ENCODE assay signal across 8 cellular contexts in the genomic region with DNA sequence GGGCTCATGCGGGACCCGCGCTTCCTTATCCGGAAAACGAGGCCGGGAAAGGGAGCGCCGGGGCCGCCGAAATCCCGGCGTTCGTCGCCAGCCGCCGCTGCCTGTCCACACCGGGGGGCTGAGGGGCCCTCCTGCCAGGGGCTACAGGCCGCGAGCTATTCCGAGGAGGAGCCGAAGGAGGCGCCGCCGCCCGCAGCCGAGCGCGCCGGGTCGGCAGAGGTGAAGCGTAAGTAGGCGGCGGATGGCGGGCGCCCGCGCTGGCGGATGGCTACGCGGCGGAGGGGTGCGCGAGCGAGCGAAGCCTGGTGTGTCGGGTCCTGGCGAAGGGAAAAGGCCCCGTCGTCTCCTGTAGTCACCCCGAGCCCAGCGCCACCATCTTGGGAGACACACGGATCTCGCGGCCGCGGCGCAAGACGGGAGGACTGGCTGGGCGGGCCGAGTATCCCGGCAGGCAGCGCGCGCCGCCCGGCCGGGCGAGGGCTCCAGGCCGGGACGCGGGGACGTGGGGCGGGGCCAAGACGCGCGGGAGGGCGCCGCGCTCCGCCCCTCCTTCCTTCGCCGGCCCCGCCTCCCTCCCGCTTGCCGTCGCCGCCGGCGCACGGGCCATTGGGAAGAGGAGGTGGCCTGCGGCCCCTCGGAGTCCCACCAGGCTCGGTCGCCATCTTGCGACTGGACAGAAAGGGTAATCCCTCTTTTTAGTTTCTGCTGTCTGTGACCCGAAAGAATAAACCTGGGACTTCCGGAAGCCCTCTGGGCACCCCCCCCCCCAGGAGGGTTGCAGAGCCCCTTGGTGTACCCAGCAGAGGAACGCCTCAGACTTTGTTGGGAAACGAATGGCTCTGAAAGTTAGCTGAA. TPM values are rescaled to one million over a fixed set of nuclear protein-coding genes. Genes with fewer than 3 reads are reported as not detected.
DNase-seq lines count a peak whose midpoint lies in the region; ATAC-seq and TF ChIP-seq lines count a peak whose summit lies in the region.

A gene (minus strand): TSS at position 424 of the 855 bp plus-strand sequence. CDS start 29,917 bp downstream, outside the sequence.

- H3K4me1 ChIP-seq in breast epithelium (peaks cover 0 to 22% of the 10 kb centered on the region in 2 donors), skeletal muscle tissue (ENCODE audit: control insufficient read depth in 3 of 3, insufficient read depth in 3 of 3, low read length in 3 of 3) (peaks cover 3 to 25% (median 16%) of the 10 kb centered on the region in 3 donors)

- intact Hi-C loops in breast epithelium (cut with DNase I; ENCODE audit: low total_unique reads) = no loop called here

- POLR2A ChIA-PET in AG04449 (lab: Yijun Ruan, JAX) = no interaction called here

- DNase-seq in AG04449 (ENCODE audit: low read depth, low spot score) = peak; percentile 38
- peak; percentile 91 for DNase-seq in NCI-H2171 (lab: John Stamatoyannopoulos, UW)
- peak; percentile 90 for DNase-seq in WERI-Rb-1
- peak; percentile 83 to 84 for DNase-seq in breast epithelium (ENCODE audit: low spot score in 2 of 2)

- H3K36me3 ChIP-seq in WERI-Rb-1 = peaks cover 25% of the 10 kb centered on the region
- H3K36me3 ChIP-seq in breast epithelium = no peaks in the 10 kb centered on the region
- no peaks in the 10 kb centered on the region for H3K36me3 ChIP-seq in skeletal muscle tissue (ENCODE audit: control insufficient read depth in 3 of 3, insufficient read depth in 3 of 3, low read length in 3 of 3)

- H3K27me3 ChIP-seq in WERI-Rb-1 (ENCODE audit: insufficient read depth, low read depth, severe bottlenecking) = no peaks in the 10 kb centered on the region
- H3K27me3 ChIP-seq in breast epithelium = no peaks in the 10 kb centered on the region
- no peaks in the 10 kb centered on the region for H3K27me3 ChIP-seq in skeletal muscle tissue (ENCODE audit: control insufficient read depth in 3 of 3, insufficient read depth in 3 of 3, low read length in 3 of 3)

- H3K9ac ChIP-seq in skeletal muscle tissue (ENCODE audit: low read depth in 1 of 3, low read length in 3 of 3) = peak within 1 kb of the TSS; percentile 93 to 97 (median 96)

- CTCF ChIA-PET in AG04449 (lab: Yijun Ruan, JAX) = interaction anchor here (0.9 to 1.1 kb wide), 2 partner anchors 15 to 352 kb away, joined by 3 read pairs; no protein-coding TSS in a partner anchor

- ATAC-seq in GM18868 (IDR thresholded peaks at IDR 0.05; ENCODE audit: unreplicated experiment) (peak; percentile 85), HG03103 (IDR thresholded peaks at IDR 0.05; ENCODE audit: low read depth, unreplicated experiment) (peak; percentile 82)

- no peaks in the 10 kb centered on the region for H3K9me3 ChIP-seq in WERI-Rb-1 (ENCODE audit: severe bottlenecking)
- no peaks in the 10 kb centered on the region for H3K9me3 ChIP-seq in breast epithelium
- no peaks in the 10 kb centered on the region for H3K9me3 ChIP-seq in iPS-18c (ENCODE audit: control insufficient read depth, insufficient read depth, low read length)
- H3K9me3 ChIP-seq in skeletal muscle tissue (ENCODE audit: control insufficient read depth in 3 of 3, low read length in 3 of 3) = no peaks in the 10 kb centered on the region

- peak within 1 kb of the TSS; percentile 75 for H3K4me3 ChIP-seq in AG04449 (ENCODE audit: low read depth, low read length)
- peak within 1 kb of the TSS; percentile 93 for H3K4me3 ChIP-seq in WERI-Rb-1 (ENCODE audit: low read depth, low read length)
- H3K4me3 ChIP-seq in breast epithelium = peak within 1 kb of the TSS; percentile 97 to 99 (median 97)
- peak within 1 kb of the TSS; percentile 95 for H3K4me3 ChIP-seq in iPS-18c (ENCODE audit: insufficient read depth, low read depth, low read length)
- H3K4me3 ChIP-seq in skeletal muscle tissue (ENCODE audit: low read length in 3 of 3) = peak within 1 kb of the TSS; percentile 89

- no peak for TF ChIP-seq POLR2A in breast epithelium (IDR thresholded peaks at IDR 0.05)

- H3K27ac ChIP-seq in WERI-Rb-1 = peak within 1 kb of the TSS; percentile 98
- H3K27ac ChIP-seq in breast epithelium = peak within 1 kb of the TSS; percentile 99
- H3K27ac ChIP-seq in skeletal muscle tissue (ENCODE audit: low read depth, low read length) = peak within 1 kb of the TSS; percentile 98

- TF ChIP-seq CTCF in AG04449 (IDR thresholded peaks at IDR 0.05; ENCODE audit: insufficient read depth, low read length, missing control alignments) (peak; percentile 21), WERI-Rb-1 (IDR thresholded peaks at IDR 0.05; ENCODE audit: low read depth, low read length) (0 out of 2 replicates have a peak, but pooled peaks have one; percentile 18), breast epithelium (IDR thresholded peaks at IDR 0.05) (no peak)

RNA-seq across cellular contexts. Expression of the gene that starts here (rescaled TPM):
- total RNA-seq in breast epithelium = 100 to 1,000 TPM in 1 of 3 donors, 10 to 100 TPM in 2; 60.2 to 103 (median 80.0) TPM
- 218 TPM for total RNA-seq in skeletal muscle tissue

Comparison
In these comparisons a context has a peak if more than half of its experiments do, and no peak if none do; other contexts are left out.
1. Peak in every context shown above with its lines: DNase-seq, ATAC-seq, H3K4me3 ChIP-seq and H3K27ac ChIP-seq.
2. DNase-seq: peak in every context shown above with its lines; median percentile 91 in NCI-H2171; 90 in WERI-Rb-1; 84 in breast epithelium; 38 in AG04449.
3. CTCF ChIP-seq: peak in AG04449 (single experiment) and WERI-Rb-1 (single experiment); none in breast epithelium (0 of 3).